Comparison of ENCODE assay signal across 8 cellular contexts in genomic region chr6:7112741-7113313, GRCh38. TPM values are rescaled to one million over a fixed set of nuclear protein-coding genes. Genes with fewer than 3 reads are reported as not detected.
DNase-seq lines count a peak whose midpoint lies in the region; ATAC-seq and TF ChIP-seq lines count a peak whose summit lies in the region.

No MANE protein-coding gene starts in this region.

- peak overlapping the region in 1 of 5 experiments; percentile 60 for H3K27ac Mint-ChIP-seq in brain

- peak overlapping the region; percentile 16 for H3K9ac ChIP-seq in mucosa of stomach (ENCODE audit: low read length)

- no peaks in the 10 kb centered on the region for H3K36me3 Mint-ChIP-seq in brain

- peaks cover 10% of the 10 kb centered on the region; the same call in 1 of the 2 replicates for H3F3A ChIP-seq in PC-9 (ENCODE audit: insufficient read depth, low read depth)

- H3K9me3 ChIP-seq in PC-9 (ENCODE audit: insufficient read depth, low read depth), result no peaks in the 10 kb centered on the region
- no peaks in the 10 kb centered on the region for H3K9me3 ChIP-seq in mucosa of stomach (ENCODE audit: control insufficient read depth, low read length)

- peaks cover 71% of the 10 kb centered on the region for H3K4me1 Mint-ChIP-seq in brain

- no peaks in the 10 kb centered on the region for H3K9me2 ChIP-seq in PC-9 (ENCODE audit: insufficient read depth)

- peak overlapping the region; percentile 33 for H3K4me3 ChIP-seq in AG10803 (ENCODE audit: low read length)
- H3K4me3 ChIP-seq in PC-9, result peak overlapping the region; percentile 53; the same call in 1 of the 2 replicates
- H3K4me3 ChIP-seq in mucosa of stomach (ENCODE audit: low read length), result no peak overlapping the region
- no peak overlapping the region for H3K4me3 ChIP-seq in dorsolateral prefrontal cortex

- H3K4me2 ChIP-seq in PC-9, result peak overlapping the region; percentile 87

- H3K36me3 ChIP-seq in PC-9 (ENCODE audit: low read depth), result no peaks in the 10 kb centered on the region
- H3K36me3 ChIP-seq in mucosa of stomach (ENCODE audit: control insufficient read depth, insufficient read depth, low read length), result no peaks in the 10 kb centered on the region

- peak overlapping the region; percentile 57; the same call in 1 of the 2 replicates for H2AFZ ChIP-seq in PC-9

- no peaks in the 10 kb centered on the region for H3K9me3 Mint-ChIP-seq in brain

- H3K27me3 Mint-ChIP-seq in brain, result peaks cover 47% of the 10 kb centered on the region

- CTCF ChIA-PET in PC-9 (lab: Charles Lee), result interaction anchor here (0.9 kb wide), 1 partner anchor 25 kb away, joined by 5 read pairs; no protein-coding TSS in a partner anchor

- peaks cover 7% of the 10 kb centered on the region; the same call in 1 of the 2 replicates for H4K20me1 ChIP-seq in PC-9 (ENCODE audit: insufficient read depth)

- peak overlapping the region in 4 of 5 experiments; percentile 34 to 69 (median 66) for H3K4me3 Mint-ChIP-seq in brain

- peaks cover 41% of the 10 kb centered on the region for H3K4me1 ChIP-seq in PC-9 (replicated peaks; ENCODE audit: insufficient read depth)
- peaks cover 31% of the 10 kb centered on the region for H3K4me1 ChIP-seq in mucosa of stomach (ENCODE audit: control insufficient read depth, insufficient read depth, low read length)

- TF ChIP-seq CTCF in AG10803 (conservative IDR thresholded peaks at IDR 0.05; ENCODE audit: low read length) (no peak), PC-9 (conservative IDR thresholded peaks at IDR 0.05) (no peak), brain (conservative IDR thresholded peaks at IDR 0.05) (no peak), dorsolateral prefrontal cortex (IDR thresholded peaks at IDR 0.05 in 54 of 56, conservative IDR thresholded peaks at IDR 0.05 in 2 of 56; ENCODE audit: low read depth in 1 of 56, partially characterized antibody in 56 of 56) (no peak)

- H3K27ac ChIP-seq in PC-9 (peak overlapping the region; percentile 67), dorsolateral prefrontal cortex (no peak overlapping the region)

- peak; percentile 37 for ATAC-seq in GM21737 (IDR thresholded peaks at IDR 0.05; ENCODE audit: unreplicated experiment)

- BruUV-seq in PC-9 (replicated peaks; lab: Mats Ljungman, UMichigan), result no TSS peak

- POLR2A ChIA-PET in PC-9 (lab: Charles Lee; ENCODE audit: unreplicated experiment), result interaction anchor here (0.7 kb wide), 2 partner anchors 61 to 429 kb away, joined by 5 to 6 read pairs; no protein-coding TSS in a partner anchor

- peaks cover 95% of the 10 kb centered on the region for H3K79me2 ChIP-seq in PC-9 (ENCODE audit: low read depth)

- H3K27me3 ChIP-seq in PC-9 (ENCODE audit: insufficient read depth, low read depth) (no peaks in the 10 kb centered on the region), mucosa of stomach (ENCODE audit: control insufficient read depth, insufficient read depth, low read length) (no peaks in the 10 kb centered on the region), dorsolateral prefrontal cortex (peaks cover 0 to 53% (median 13%) of the 10 kb centered on the region in 45 donors)

- DNase-seq in AG10803 (ENCODE audit: low read depth) (no peak), PC-9 (peak; percentile 38 to 72), pons (ENCODE audit: low spot score) (no peak), NK-92 (lab: John Stamatoyannopoulos, UW; ENCODE audit: unreplicated experiment) (no peak), dorsolateral prefrontal cortex (no peak)

- intact Hi-C loops in PC-9 (cut with micrococcal nuclease; ENCODE audit: unreplicated experiment) (loop anchor here (2.0 kb wide), 1 partner anchor 122 kb away; no protein-coding TSS in a partner anchor), dorsolateral prefrontal cortex (cut with DNase I) (no loop called here)

RNA-seq across cellular contexts. Expression of gene RREB1, which starts 5.1 kb away (rescaled TPM):
- total RNA-seq in PC-9 (2021) (29.2 and 38.4 TPM in 2 replicates), dorsolateral prefrontal cortex (10 to 100 TPM in 27 of 120 experiments, 1 to 10 TPM in 93; 3.4 to 21.0 (median 7.6) TPM)
- 3.2 TPM for polyA plus RNA-seq in brain (ENCODE audit: insufficient read depth, low read depth, low replicate concordance)

Comparison
In these comparisons a context has a peak if more than half of its experiments do, and no peak if none do; other contexts are left out.
1. DNase-seq: peak in PC-9 (2 of 2); none in AG10803 (single experiment), pons (single experiment), NK-92 (single experiment) and dorsolateral prefrontal cortex (0 of 10).
2. H3K4me3 ChIP-seq: peak in AG10803 (single experiment) and PC-9 (single experiment); none in mucosa of stomach (single experiment) and dorsolateral prefrontal cortex (0 of 59).